Comparison of ENCODE assay signal across 1 cellular context in the genomic region with DNA sequence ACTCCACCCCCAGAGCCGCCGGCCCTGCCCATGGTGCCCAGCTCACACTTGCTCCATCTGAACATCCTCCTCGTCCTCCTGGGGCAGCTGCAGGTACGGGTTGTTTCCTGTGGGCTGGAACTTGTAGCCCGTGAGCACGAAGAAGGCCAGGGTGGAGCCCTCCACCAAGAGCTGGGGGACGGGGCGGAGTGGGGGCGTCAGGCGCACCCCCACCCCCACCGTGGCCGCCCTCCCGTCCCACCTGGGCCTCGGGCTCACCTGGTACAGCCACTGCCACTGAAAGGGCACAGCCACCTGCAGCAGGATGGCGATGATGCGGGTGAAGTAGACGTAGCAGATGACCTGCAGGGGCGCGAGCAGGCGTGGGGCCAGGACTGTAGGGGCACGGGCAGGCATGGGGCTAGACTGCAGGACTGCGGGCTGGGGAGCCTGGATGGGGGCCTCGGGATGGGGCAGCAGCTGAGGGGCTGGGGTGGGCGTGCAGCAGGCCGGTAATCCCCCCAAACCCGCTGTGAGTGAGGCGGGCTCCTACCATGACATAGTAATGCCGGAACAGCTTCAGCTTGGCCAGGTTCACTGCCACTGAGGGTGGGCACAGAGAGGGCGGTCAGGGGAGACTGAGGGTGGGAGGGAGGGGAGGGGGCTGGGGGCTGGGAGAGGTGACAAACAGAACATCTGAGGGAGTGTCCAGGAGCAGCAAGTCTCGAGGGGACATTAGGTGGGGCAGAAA.
TF ChIP-seq lines count a peak whose summit lies in the region.

No MANE protein-coding gene starts in this region.

TF ChIP-seq in GM23338, 12 proteins besides CTCF, POLR2A, EP300 and RAD21 (continued from another document):
- TF ChIP-seq, protein P1, sequence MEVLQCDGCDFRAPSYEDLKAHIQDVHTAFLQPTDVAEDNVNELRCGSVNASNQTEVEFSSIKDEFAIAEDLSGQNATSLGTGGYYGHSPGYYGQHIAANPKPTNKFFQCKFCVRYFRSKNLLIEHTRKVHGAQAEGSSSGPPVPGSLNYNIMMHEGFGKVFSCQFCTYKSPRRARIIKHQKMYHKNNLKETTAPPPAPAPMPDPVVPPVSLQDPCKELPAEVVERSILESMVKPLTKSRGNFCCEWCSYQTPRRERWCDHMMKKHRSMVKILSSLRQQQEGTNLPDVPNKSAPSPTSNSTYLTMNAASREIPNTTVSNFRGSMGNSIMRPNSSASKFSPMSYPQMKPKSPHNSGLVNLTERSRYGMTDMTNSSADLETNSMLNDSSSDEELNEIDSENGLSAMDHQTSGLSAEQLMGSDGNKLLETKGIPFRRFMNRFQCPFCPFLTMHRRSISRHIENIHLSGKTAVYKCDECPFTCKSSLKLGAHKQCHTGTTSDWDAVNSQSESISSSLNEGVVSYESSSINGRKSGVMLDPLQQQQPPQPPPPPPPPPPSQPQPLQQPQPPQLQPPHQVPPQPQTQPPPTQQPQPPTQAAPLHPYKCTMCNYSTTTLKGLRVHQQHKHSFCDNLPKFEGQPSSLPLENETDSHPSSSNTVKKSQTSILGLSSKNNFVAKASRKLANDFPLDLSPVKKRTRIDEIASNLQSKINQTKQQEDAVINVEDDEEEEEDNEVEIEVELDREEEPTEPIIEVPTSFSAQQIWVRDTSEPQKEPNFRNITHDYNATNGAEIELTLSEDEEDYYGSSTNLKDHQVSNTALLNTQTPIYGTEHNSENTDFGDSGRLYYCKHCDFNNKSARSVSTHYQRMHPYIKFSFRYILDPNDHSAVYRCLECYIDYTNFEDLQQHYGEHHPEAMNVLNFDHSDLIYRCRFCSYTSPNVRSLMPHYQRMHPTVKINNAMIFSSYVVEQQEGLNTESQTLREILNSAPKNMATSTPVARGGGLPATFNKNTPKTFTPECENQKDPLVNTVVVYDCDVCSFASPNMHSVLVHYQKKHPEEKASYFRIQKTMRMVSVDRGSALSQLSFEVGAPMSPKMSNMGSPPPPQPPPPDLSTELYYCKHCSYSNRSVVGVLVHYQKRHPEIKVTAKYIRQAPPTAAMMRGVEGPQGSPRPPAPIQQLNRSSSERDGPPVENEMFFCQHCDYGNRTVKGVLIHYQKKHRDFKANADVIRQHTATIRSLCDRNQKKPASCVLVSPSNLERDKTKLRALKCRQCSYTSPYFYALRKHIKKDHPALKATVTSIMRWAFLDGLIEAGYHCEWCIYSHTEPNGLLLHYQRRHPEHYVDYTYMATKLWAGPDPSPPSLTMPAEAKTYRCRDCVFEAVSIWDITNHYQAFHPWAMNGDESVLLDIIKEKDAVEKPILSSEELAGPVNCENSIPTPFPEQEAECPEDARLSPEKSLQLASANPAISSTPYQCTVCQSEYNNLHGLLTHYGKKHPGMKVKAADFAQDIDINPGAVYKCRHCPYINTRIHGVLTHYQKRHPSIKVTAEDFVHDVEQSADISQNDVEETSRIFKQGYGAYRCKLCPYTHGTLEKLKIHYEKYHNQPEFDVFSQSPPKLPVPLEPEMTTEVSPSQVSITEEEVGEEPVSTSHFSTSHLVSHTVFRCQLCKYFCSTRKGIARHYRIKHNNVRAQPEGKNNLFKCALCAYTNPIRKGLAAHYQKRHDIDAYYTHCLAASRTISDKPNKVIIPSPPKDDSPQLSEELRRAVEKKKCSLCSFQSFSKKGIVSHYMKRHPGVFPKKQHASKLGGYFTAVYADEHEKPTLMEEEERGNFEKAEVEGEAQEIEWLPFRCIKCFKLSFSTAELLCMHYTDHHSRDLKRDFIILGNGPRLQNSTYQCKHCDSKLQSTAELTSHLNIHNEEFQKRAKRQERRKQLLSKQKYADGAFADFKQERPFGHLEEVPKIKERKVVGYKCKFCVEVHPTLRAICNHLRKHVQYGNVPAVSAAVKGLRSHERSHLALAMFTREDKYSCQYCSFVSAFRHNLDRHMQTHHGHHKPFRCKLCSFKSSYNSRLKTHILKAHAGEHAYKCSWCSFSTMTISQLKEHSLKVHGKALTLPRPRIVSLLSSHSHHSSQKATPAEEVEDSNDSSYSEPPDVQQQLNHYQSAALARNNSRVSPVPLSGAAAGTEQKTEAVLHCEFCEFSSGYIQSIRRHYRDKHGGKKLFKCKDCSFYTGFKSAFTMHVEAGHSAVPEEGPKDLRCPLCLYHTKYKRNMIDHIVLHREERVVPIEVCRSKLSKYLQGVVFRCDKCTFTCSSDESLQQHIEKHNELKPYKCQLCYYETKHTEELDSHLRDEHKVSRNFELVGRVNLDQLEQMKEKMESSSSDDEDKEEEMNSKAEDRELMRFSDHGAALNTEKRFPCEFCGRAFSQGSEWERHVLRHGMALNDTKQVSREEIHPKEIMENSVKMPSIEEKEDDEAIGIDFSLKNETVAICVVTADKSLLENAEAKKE (CRISPR knock-in tag; IDR thresholded peaks at IDR 0.05): no peak
- TF ChIP-seq NANOG (IDR thresholded peaks at IDR 0.05; ENCODE audit: borderline replicate concordance) (no peak), STAT1 (IDR thresholded peaks at IDR 0.05; ENCODE audit: unreplicated experiment) (no peak), JUNB (IDR thresholded peaks at IDR 0.05; ENCODE audit: unreplicated experiment) (no peak), ZNF114 (CRISPR knock-in tag; IDR thresholded peaks at IDR 0.05) (no peak), EZH2 (IDR thresholded peaks at IDR 0.05; ENCODE audit: low read depth, unreplicated experiment) (no peak), ZNF331 (CRISPR knock-in tag; IDR thresholded peaks at IDR 0.05; ENCODE audit: low read depth) (no peak)
